In the genomic region with DNA sequence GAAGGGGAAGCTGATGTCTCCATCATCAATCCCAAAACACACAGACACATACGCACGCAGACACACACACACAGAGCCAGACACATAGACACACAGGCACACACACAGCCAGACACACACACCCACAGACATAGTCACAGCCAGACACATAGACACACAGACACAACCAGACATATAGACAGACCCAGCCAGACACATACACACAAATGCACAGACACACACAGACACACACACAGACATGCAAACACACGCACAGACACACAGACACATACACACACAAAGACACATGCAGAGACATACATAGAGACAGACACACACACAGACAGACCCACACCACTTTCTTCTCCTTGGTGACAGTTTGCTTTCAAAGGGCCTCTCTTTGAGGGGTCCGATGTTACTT, we compare ENCODE assay signal across 2 cellular contexts.
TF ChIP-seq lines count a peak whose summit lies in the region.

No MANE protein-coding gene starts in this region.

TF ChIP-seq in HEK293, 187 proteins besides CTCF, POLR2A, EP300 and RAD21:
- TF ChIP-seq, protein P1, sequence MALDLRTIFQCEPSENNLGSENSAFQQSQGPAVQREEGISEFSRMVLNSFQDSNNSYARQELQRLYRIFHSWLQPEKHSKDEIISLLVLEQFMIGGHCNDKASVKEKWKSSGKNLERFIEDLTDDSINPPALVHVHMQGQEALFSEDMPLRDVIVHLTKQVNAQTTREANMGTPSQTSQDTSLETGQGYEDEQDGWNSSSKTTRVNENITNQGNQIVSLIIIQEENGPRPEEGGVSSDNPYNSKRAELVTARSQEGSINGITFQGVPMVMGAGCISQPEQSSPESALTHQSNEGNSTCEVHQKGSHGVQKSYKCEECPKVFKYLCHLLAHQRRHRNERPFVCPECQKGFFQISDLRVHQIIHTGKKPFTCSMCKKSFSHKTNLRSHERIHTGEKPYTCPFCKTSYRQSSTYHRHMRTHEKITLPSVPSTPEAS (tag by site-specific recombination; IDR thresholded peaks at IDR 0.05) = 0 out of 2 replicates have a peak, but pooled peaks have one; percentile 36
- TF ChIP-seq, protein P2, sequence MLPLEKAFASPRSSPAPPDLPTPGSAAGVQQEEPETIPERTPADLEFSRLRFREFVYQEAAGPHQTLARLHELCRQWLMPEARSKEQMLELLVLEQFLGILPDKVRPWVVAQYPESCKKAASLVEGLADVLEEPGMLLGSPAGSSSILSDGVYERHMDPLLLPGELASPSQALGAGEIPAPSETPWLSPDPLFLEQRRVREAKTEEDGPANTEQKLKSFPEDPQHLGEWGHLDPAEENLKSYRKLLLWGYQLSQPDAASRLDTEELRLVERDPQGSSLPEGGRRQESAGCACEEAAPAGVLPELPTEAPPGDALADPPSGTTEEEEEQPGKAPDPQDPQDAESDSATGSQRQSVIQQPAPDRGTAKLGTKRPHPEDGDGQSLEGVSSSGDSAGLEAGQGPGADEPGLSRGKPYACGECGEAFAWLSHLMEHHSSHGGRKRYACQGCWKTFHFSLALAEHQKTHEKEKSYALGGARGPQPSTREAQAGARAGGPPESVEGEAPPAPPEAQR (tag by site-specific recombination; IDR thresholded peaks at IDR 0.05) = no peak
- 0 out of 2 replicates have a peak, but pooled peaks have one; percentile 13 for TF ChIP-seq ZFHX2 (tag by site-specific recombination; conservative IDR thresholded peaks at IDR 0.05)
- TF ChIP-seq ZNF16 (tag by site-specific recombination; IDR thresholded peaks at IDR 0.05; ENCODE audit: low read depth) = no peak
- TF ChIP-seq, protein P3, sequence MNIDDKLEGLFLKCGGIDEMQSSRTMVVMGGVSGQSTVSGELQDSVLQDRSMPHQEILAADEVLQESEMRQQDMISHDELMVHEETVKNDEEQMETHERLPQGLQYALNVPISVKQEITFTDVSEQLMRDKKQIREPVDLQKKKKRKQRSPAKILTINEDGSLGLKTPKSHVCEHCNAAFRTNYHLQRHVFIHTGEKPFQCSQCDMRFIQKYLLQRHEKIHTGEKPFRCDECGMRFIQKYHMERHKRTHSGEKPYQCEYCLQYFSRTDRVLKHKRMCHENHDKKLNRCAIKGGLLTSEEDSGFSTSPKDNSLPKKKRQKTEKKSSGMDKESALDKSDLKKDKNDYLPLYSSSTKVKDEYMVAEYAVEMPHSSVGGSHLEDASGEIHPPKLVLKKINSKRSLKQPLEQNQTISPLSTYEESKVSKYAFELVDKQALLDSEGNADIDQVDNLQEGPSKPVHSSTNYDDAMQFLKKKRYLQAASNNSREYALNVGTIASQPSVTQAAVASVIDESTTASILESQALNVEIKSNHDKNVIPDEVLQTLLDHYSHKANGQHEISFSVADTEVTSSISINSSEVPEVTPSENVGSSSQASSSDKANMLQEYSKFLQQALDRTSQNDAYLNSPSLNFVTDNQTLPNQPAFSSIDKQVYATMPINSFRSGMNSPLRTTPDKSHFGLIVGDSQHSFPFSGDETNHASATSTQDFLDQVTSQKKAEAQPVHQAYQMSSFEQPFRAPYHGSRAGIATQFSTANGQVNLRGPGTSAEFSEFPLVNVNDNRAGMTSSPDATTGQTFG (tag by site-specific recombination; IDR thresholded peaks at IDR 0.05; ENCODE audit: borderline replicate concordance) = 0 out of 2 replicates have a peak, but pooled peaks have one; percentile 41
- TF ChIP-seq ZNF132 (tag by site-specific recombination; IDR thresholded peaks at IDR 0.05; ENCODE audit: borderline replicate concordance) = no peak
- no peak for TF ChIP-seq ZNF585B (tag by site-specific recombination; IDR thresholded peaks at IDR 0.05)
- TF ChIP-seq ZNF707 (tag by site-specific recombination; IDR thresholded peaks at IDR 0.05) = no peak
- TF ChIP-seq, protein P4, sequence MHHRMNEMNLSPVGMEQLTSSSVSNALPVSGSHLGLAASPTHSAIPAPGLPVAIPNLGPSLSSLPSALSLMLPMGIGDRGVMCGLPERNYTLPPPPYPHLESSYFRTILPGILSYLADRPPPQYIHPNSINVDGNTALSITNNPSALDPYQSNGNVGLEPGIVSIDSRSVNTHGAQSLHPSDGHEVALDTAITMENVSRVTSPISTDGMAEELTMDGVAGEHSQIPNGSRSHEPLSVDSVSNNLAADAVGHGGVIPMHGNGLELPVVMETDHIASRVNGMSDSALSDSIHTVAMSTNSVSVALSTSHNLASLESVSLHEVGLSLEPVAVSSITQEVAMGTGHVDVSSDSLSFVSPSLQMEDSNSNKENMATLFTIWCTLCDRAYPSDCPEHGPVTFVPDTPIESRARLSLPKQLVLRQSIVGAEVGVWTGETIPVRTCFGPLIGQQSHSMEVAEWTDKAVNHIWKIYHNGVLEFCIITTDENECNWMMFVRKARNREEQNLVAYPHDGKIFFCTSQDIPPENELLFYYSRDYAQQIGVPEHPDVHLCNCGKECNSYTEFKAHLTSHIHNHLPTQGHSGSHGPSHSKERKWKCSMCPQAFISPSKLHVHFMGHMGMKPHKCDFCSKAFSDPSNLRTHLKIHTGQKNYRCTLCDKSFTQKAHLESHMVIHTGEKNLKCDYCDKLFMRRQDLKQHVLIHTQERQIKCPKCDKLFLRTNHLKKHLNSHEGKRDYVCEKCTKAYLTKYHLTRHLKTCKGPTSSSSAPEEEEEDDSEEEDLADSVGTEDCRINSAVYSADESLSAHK (tag by site-specific recombination; IDR thresholded peaks at IDR 0.05) = no peak
TF ChIP-seq in HEK293: peak in this region for 3.

TF ChIP-seq in H1, 55 proteins besides CTCF, POLR2A, EP300 and RAD21:
- TF ChIP-seq ZNF274 (IDR thresholded peaks at IDR 0.05; ENCODE audit: borderline replicate concordance, extremely low read depth, low read length) (no peak), SIX5 (IDR thresholded peaks at IDR 0.05; ENCODE audit: low read depth, low read length) (no peak), TBP (IDR thresholded peaks at IDR 0.05; ENCODE audit: low read depth, low read length) (no peak), TCF12 (IDR thresholded peaks at IDR 0.05; ENCODE audit: low read depth, low read length) (no peak), POU5F1 (IDR thresholded peaks at IDR 0.05; ENCODE audit: low read depth, low read length) (no peak), CHD1 (IDR thresholded peaks at IDR 0.05; ENCODE audit: low read depth, low read length) (no peak), NRF1 (IDR thresholded peaks at IDR 0.05; ENCODE audit: low read depth, low read length) (no peak), CTBP2 (IDR thresholded peaks at IDR 0.05; ENCODE audit: borderline replicate concordance, insufficient read depth, insufficient read length, low read length) (no peak)
- TF ChIP-seq, protein P5, sequence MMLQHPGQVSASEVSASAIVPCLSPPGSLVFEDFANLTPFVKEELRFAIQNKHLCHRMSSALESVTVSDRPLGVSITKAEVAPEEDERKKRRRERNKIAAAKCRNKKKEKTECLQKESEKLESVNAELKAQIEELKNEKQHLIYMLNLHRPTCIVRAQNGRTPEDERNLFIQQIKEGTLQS (IDR thresholded peaks at IDR 0.05; ENCODE audit: insufficient read depth, low read depth, low read length) = no peak
- TF ChIP-seq, protein P6, sequence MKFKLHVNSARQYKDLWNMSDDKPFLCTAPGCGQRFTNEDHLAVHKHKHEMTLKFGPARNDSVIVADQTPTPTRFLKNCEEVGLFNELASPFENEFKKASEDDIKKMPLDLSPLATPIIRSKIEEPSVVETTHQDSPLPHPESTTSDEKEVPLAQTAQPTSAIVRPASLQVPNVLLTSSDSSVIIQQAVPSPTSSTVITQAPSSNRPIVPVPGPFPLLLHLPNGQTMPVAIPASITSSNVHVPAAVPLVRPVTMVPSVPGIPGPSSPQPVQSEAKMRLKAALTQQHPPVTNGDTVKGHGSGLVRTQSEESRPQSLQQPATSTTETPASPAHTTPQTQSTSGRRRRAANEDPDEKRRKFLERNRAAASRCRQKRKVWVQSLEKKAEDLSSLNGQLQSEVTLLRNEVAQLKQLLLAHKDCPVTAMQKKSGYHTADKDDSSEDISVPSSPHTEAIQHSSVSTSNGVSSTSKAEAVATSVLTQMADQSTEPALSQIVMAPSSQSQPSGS (IDR thresholded peaks at IDR 0.05; ENCODE audit: low read length) = no peak
